In genomic region chr11:13679768-13680167, GRCh38 we compare ENCODE assay signal across 16 cellular contexts. TPM values are rescaled to one million over a fixed set of nuclear protein-coding genes. Genes with fewer than 3 reads are reported as not detected.
DNase-seq lines count a peak whose midpoint lies in the region; ATAC-seq and TF ChIP-seq lines count a peak whose summit lies in the region.
"Had no signal": no experiment of that assay in that cellular context is flagged by ENCODE, and none has a peak within 500 bp of the region (broad histone marks: within the 10 kb centered on the region; RNA-seq: fewer than 3 reads in every experiment).

No MANE protein-coding gene starts in this region.

- CTCF ChIA-PET in WTC11 (lab: Charles Lee): interaction anchor here (1.0 kb wide), 1 partner anchor 12 kb away, joined by 3 read pairs; no protein-coding TSS in a partner anchor

- H3K4me1 ChIP-seq in stomach: peaks cover 20 to 95% (median 63%) of the 10 kb centered on the region in 4 donors
- H3K4me1 ChIP-seq: SJCRH30 had no signal

- no peak overlapping the region for H3K27ac ChIP-seq in stomach
- H3K27ac ChIP-seq: SJCRH30 had no signal

- peaks cover 69% of the 10 kb centered on the region for H3K4me1 Mint-ChIP-seq in WTC11
- H3K4me1 Mint-ChIP-seq in immature natural killer cell: peaks cover 68 to 98% of the 10 kb centered on the region in 2 donors

- no peaks in the 10 kb centered on the region for H3K27me3 ChIP-seq in stomach
- H3K27me3 ChIP-seq: SJCRH30 had no signal

- TF ChIP-seq EP300 in stomach (IDR thresholded peaks at IDR 0.05): no peak

- H3K4me3 Mint-ChIP-seq in WTC11: no peak overlapping the region
- peak overlapping the region in 1 of 5 donors; percentile 30 for H3K4me3 Mint-ChIP-seq in immature natural killer cell

- DNase-seq in COLO829 (ENCODE audit: low spot score) (peak; percentile 36), WTC11 (ENCODE audit: low spot score) (no peak), immature natural killer cell (no peak), pons (ENCODE audit: low spot score) (peak; percentile 79), stomach (no peak), GM10266 (ENCODE audit: extremely low spot score) (no peak)
- DNase-seq: CD4-positive, alpha-beta memory T cell; DMS53; EL; KG1; NCI-H1694 treated with DMSO at 0.1 percent for 48 hours; NCI-H2107; NCI-H524; SJCRH30 had no signal

- H3K27me3 Mint-ChIP-seq in WTC11 (ENCODE audit: low read depth) (no peaks in the 10 kb centered on the region), immature natural killer cell (ENCODE audit: low read depth in 3 of 3) (no peaks in the 10 kb centered on the region)
- H3K27me3 Mint-ChIP-seq: CD4-positive, alpha-beta memory T cell had no signal

- H3K27ac Mint-ChIP-seq in WTC11 (peak overlapping the region; percentile 63; the same call in 1 of the 2 replicates), immature natural killer cell (peak overlapping the region; percentile 1 to 55 (median 40))

- 78 to 86% (median 82%) methylated on average over 2 of the region's 2 CpGs for WGBS in stomach, 5 donors

- intact Hi-C loops in stomach (cut with DNase I; ENCODE audit: low total_unique reads): no loop called here

- no peaks in the 10 kb centered on the region for H3K36me3 ChIP-seq in stomach

- POLR2A ChIA-PET in WTC11 (lab: Charles Lee): no interaction called here

- TF ChIP-seq POLR2A in stomach (IDR thresholded peaks at IDR 0.05): no peak

- H3K9me3 ChIP-seq in stomach: no peaks in the 10 kb centered on the region
- H3K9me3 ChIP-seq: SJCRH30 had no signal

- no peak for ATAC-seq in WTC11
- ATAC-seq in GM21576 (IDR thresholded peaks at IDR 0.05; ENCODE audit: unreplicated experiment): no peak
- no peak for ATAC-seq in HG03045 (IDR thresholded peaks at IDR 0.05; ENCODE audit: unreplicated experiment)

- H3K9me3 Mint-ChIP-seq in WTC11 (no peaks in the 10 kb centered on the region), immature natural killer cell (no peaks in the 10 kb centered on the region)
- H3K9me3 Mint-ChIP-seq: CD4-positive, alpha-beta memory T cell had no signal

- H3K36me3 Mint-ChIP-seq in WTC11 (no peaks in the 10 kb centered on the region), immature natural killer cell (no peaks in the 10 kb centered on the region)
- H3K36me3 Mint-ChIP-seq: CD4-positive, alpha-beta memory T cell had no signal

- H3K4me3 ChIP-seq in stomach: no peak overlapping the region
- H3K4me3 ChIP-seq: SJCRH30 had no signal

- TF ChIP-seq CTCF in WTC11 (IDR thresholded peaks at IDR 0.05) (no peak), stomach (IDR thresholded peaks at IDR 0.05) (no peak), GM10266 (IDR thresholded peaks at IDR 0.05; ENCODE audit: control insufficient read depth, insufficient read depth, low read depth, missing control alignments) (no peak)

TF ChIP-seq in WTC11, 78 proteins besides CTCF, POLR2A, EP300 and RAD21:
- TF ChIP-seq ZNF121 (CRISPR knock-in tag; IDR thresholded peaks at IDR 0.05) (no peak), ZBTB21 (CRISPR knock-in tag; IDR thresholded peaks at IDR 0.05; ENCODE audit: borderline replicate concordance) (no peak), ZNF281 (CRISPR knock-in tag; IDR thresholded peaks at IDR 0.05) (no peak), ERG (CRISPR knock-in tag; IDR thresholded peaks at IDR 0.05) (no peak), ESRRA (CRISPR knock-in tag; IDR thresholded peaks at IDR 0.05; ENCODE audit: borderline replicate concordance) (no peak), ATF2 (CRISPR knock-in tag; IDR thresholded peaks at IDR 0.05; ENCODE audit: borderline replicate concordance, low read depth) (no peak), SP1 (CRISPR knock-in tag; conservative IDR thresholded peaks at IDR 0.05) (no peak), NFATC4 (CRISPR knock-in tag; IDR thresholded peaks at IDR 0.05) (no peak), CBFB (CRISPR knock-in tag; IDR thresholded peaks at IDR 0.05; ENCODE audit: low read depth) (no peak), PRRX2 (CRISPR knock-in tag; IDR thresholded peaks at IDR 0.05) (no peak), FOXJ3 (CRISPR knock-in tag; IDR thresholded peaks at IDR 0.05; ENCODE audit: borderline replicate concordance) (no peak), USF2 (CRISPR knock-in tag; IDR thresholded peaks at IDR 0.05) (no peak), ZNF232 (CRISPR knock-in tag; IDR thresholded peaks at IDR 0.05) (no peak), E2F4 (CRISPR knock-in tag; IDR thresholded peaks at IDR 0.05; ENCODE audit: borderline replicate concordance, low read depth) (no peak), NFYB (CRISPR knock-in tag; conservative IDR thresholded peaks at IDR 0.05; ENCODE audit: low read depth) (no peak)

RNA-seq across cellular contexts. Expression of gene FAR1, which starts 11.3 kb away (rescaled TPM):
- 58.8 to 63.9 TPM (median 60.5 TPM) in 3 replicates for total RNA-seq in WTC11 (2021)
- 10 to 100 TPM; 12.6 to 39.6 (median 25.2) TPM for polyA plus RNA-seq in immature natural killer cell
- total RNA-seq in stomach: 100 to 1,000 TPM in 3 of 5 donors, 10 to 100 TPM in 2; 89.3 to 374 (median 100) TPM
- 10 to 100 TPM; 27.0 to 44.0 (median 34.9) TPM for polyA plus RNA-seq in stomach

Comparison
In these comparisons a context has a peak if more than half of its experiments do, and no peak if none do; other contexts are left out.
1. DNase-seq: peak in COLO829 (single experiment) and pons (single experiment); none in WTC11 (single experiment), immature natural killer cell (0 of 3), stomach (single experiment) and GM10266 (single experiment).